Comparison of ENCODE assay signal across 1 cellular context in the genomic region with DNA sequence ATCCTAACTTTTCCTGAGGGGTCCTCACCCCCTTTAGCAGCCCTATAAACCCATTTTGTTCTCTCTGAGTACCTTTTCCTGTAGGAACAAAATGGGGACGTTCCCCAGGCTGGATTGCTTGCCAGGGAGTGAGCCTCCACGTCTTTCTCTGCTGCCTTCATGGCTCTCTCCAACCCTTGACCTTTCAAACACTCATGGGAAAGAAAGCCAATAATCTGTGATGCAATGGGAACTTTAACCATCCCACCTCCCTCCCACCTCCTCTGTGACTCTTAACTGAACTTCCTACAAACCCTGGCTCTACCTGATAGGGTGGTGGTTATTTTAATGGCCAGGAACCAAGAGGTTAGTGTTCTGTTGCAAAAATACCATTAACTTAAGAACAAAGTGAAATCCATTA.
TF ChIP-seq lines count a peak whose summit lies in the region.

No MANE protein-coding gene starts in this region.

TF ChIP-seq in HepG2, 621 proteins besides CTCF, POLR2A, EP300 and RAD21 (continued from another document and continues in another):
- TF ChIP-seq, protein P1, sequence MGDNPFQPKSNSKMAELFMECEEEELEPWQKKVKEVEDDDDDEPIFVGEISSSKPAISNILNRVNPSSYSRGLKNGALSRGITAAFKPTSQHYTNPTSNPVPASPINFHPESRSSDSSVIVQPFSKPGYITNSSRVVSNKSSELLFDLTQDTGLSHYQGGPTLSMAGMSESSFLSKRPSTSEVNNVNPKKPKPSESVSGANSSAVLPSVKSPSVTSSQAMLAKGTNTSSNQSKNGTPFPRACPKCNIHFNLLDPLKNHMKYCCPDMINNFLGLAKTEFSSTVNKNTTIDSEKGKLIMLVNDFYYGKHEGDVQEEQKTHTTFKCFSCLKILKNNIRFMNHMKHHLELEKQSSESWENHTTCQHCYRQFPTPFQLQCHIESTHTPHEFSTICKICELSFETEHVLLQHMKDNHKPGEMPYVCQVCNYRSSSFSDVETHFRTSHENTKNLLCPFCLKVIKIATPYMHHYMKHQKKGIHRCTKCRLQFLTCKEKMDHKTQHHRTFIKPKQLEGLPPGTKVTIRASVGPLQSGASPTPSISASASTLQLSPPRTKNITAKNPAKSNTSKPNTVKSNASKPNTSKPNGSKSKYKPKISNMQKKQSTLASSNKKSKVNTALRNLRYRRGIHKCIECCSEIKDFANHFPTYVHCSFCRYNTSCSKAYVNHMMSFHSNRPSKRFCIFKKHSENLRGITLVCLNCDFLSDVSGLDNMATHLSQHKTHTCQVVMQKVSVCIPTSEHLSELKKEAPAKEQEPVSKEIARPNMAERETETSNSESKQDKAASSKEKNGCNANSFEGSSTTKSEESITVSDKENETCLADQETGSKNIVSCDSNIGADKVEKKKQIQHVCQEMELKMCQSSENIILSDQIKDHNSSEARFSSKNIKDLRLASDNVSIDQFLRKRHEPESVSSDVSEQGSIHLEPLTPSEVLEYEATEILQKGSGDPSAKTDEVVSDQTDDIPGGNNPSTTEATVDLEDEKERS (CRISPR knock-in tag; IDR thresholded peaks at IDR 0.05) = no peak
- TF ChIP-seq NFYB (CRISPR knock-in tag; IDR thresholded peaks at IDR 0.05) (no peak), RORA (CRISPR knock-in tag; IDR thresholded peaks at IDR 0.05) (no peak), ARNT (IDR thresholded peaks at IDR 0.05) (no peak), RBFOX2 (IDR thresholded peaks at IDR 0.05; ENCODE audit: low read depth, low read length) (no peak), MXD4 (CRISPR knock-in tag; IDR thresholded peaks at IDR 0.05) (no peak), HES4 (CRISPR knock-in tag; IDR thresholded peaks at IDR 0.05; ENCODE audit: borderline replicate concordance) (no peak), SOX13 (IDR thresholded peaks at IDR 0.05) (no peak), SOX13 (CRISPR knock-in tag; conservative IDR thresholded peaks at IDR 0.05 in 1 of 2, IDR thresholded peaks at IDR 0.05 in 1 of 2) (peak in 1 of 2 experiments; percentile 56; a peak in 1 of 4 replicates), GABPB1 (CRISPR knock-in tag; IDR thresholded peaks at IDR 0.05) (no peak), ZNF616 (CRISPR knock-in tag; IDR thresholded peaks at IDR 0.05; ENCODE audit: low read depth) (no peak), ZNF451 (CRISPR knock-in tag; IDR thresholded peaks at IDR 0.05) (no peak), ZNF570 (CRISPR knock-in tag; IDR thresholded peaks at IDR 0.05; ENCODE audit: borderline replicate concordance) (no peak), TARDBP (CRISPR knock-in tag; IDR thresholded peaks at IDR 0.05) (no peak), TEAD3 (CRISPR knock-in tag; optimal IDR thresholded peaks at IDR 0.05; ENCODE audit: borderline replicate concordance) (peak; percentile 54), NONO (IDR thresholded peaks at IDR 0.05) (no peak), NONO (CRISPR knock-in tag; conservative IDR thresholded peaks at IDR 0.05) (peak; percentile 43; the same call in 1 of the 2 replicates), ZNF136 (CRISPR knock-in tag; IDR thresholded peaks at IDR 0.05; ENCODE audit: low read depth) (no peak), ZNF850 (CRISPR knock-in tag; conservative IDR thresholded peaks at IDR 0.05) (no peak), ZMYM3 (CRISPR knock-in tag; IDR thresholded peaks at IDR 0.05) (no peak), ZSCAN30 (CRISPR knock-in tag; IDR thresholded peaks at IDR 0.05) (no peak), ZNF749 (CRISPR knock-in tag; IDR thresholded peaks at IDR 0.05; ENCODE audit: borderline replicate concordance) (no peak), ZNF563 (CRISPR knock-in tag; IDR thresholded peaks at IDR 0.05) (no peak), HDAC2 (CRISPR knock-in tag; IDR thresholded peaks at IDR 0.05) (peak; percentile 71; the same call in 1 of the 2 replicates), ZNF547 (CRISPR knock-in tag; IDR thresholded peaks at IDR 0.05) (no peak), SMAD9 (CRISPR knock-in tag; IDR thresholded peaks at IDR 0.05) (no peak), ZNF333 (CRISPR knock-in tag; IDR thresholded peaks at IDR 0.05; ENCODE audit: borderline replicate concordance) (no peak), ZNF430 (CRISPR knock-in tag; IDR thresholded peaks at IDR 0.05) (no peak), HNF4G (IDR thresholded peaks at IDR 0.05; ENCODE audit: borderline replicate concordance, low read depth, low read length) (peak; percentile 86), HNF4G (CRISPR knock-in tag; IDR thresholded peaks at IDR 0.05; ENCODE audit: borderline replicate concordance, low read depth) (peak; percentile 61; the same call in 1 of the 2 replicates), ZMAT3 (CRISPR knock-in tag; conservative IDR thresholded peaks at IDR 0.05) (no peak), TBL1XR1 (IDR thresholded peaks at IDR 0.05; ENCODE audit: borderline replicate concordance, low read length, partially characterized antibody) (no peak), NFE2L2 (IDR thresholded peaks at IDR 0.05; ENCODE audit: low read length) (no peak), FOXC1 (CRISPR knock-in tag; IDR thresholded peaks at IDR 0.05; ENCODE audit: borderline replicate concordance) (no peak), FIP1L1 (IDR thresholded peaks at IDR 0.05; ENCODE audit: borderline replicate concordance, insufficient read depth, low read depth, low read length) (no peak), PPARG (CRISPR knock-in tag; conservative IDR thresholded peaks at IDR 0.05) (peak; percentile 64; the same call in 1 of the 2 replicates), ZNF567 (CRISPR knock-in tag; IDR thresholded peaks at IDR 0.05; ENCODE audit: borderline replicate concordance) (no peak), ZNF274 (CRISPR knock-in tag; IDR thresholded peaks at IDR 0.05) (no peak), JUNB (CRISPR knock-in tag; IDR thresholded peaks at IDR 0.05; ENCODE audit: borderline replicate concordance) (peak; percentile 33; the same call in 1 of the 2 replicates), ZIK1 (CRISPR knock-in tag; IDR thresholded peaks at IDR 0.05; ENCODE audit: borderline replicate concordance, low read depth) (no peak)
- TF ChIP-seq, protein P2, sequence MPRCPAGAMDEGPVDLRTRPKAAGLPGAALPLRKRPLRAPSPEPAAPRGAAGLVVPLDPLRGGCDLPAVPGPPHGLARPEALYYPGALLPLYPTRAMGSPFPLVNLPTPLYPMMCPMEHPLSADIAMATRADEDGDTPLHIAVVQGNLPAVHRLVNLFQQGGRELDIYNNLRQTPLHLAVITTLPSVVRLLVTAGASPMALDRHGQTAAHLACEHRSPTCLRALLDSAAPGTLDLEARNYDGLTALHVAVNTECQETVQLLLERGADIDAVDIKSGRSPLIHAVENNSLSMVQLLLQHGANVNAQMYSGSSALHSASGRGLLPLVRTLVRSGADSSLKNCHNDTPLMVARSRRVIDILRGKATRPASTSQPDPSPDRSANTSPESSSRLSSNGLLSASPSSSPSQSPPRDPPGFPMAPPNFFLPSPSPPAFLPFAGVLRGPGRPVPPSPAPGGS (CRISPR knock-in tag; IDR thresholded peaks at IDR 0.05) = no peak
- TF ChIP-seq, protein P3, sequence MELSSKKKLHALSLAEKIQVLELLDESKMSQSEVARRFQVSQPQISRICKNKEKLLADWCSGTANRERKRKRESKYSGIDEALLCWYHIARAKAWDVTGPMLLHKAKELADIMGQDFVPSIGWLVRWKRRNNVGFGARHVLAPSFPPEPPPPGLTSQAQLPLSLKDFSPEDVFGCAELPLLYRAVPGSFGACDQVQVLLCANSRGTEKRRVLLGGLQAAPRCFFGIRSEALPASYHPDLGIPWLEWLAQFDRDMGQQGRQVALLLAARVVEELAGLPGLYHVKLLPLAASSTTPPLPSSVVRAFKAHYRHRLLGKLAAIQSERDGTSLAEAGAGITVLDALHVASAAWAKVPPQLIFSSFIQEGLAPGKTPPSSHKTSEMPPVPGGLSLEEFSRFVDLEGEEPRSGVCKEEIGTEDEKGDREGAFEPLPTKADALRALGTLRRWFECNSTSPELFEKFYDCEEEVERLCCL (CRISPR knock-in tag; IDR thresholded peaks at IDR 0.05; ENCODE audit: borderline replicate concordance) = no peak
- TF ChIP-seq, protein P4, sequence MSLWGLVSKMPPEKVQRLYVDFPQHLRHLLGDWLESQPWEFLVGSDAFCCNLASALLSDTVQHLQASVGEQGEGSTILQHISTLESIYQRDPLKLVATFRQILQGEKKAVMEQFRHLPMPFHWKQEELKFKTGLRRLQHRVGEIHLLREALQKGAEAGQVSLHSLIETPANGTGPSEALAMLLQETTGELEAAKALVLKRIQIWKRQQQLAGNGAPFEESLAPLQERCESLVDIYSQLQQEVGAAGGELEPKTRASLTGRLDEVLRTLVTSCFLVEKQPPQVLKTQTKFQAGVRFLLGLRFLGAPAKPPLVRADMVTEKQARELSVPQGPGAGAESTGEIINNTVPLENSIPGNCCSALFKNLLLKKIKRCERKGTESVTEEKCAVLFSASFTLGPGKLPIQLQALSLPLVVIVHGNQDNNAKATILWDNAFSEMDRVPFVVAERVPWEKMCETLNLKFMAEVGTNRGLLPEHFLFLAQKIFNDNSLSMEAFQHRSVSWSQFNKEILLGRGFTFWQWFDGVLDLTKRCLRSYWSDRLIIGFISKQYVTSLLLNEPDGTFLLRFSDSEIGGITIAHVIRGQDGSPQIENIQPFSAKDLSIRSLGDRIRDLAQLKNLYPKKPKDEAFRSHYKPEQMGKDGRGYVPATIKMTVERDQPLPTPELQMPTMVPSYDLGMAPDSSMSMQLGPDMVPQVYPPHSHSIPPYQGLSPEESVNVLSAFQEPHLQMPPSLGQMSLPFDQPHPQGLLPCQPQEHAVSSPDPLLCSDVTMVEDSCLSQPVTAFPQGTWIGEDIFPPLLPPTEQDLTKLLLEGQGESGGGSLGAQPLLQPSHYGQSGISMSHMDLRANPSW (CRISPR knock-in tag; IDR thresholded peaks at IDR 0.05; ENCODE audit: borderline replicate concordance) = no peak
- TF ChIP-seq, protein P5, sequence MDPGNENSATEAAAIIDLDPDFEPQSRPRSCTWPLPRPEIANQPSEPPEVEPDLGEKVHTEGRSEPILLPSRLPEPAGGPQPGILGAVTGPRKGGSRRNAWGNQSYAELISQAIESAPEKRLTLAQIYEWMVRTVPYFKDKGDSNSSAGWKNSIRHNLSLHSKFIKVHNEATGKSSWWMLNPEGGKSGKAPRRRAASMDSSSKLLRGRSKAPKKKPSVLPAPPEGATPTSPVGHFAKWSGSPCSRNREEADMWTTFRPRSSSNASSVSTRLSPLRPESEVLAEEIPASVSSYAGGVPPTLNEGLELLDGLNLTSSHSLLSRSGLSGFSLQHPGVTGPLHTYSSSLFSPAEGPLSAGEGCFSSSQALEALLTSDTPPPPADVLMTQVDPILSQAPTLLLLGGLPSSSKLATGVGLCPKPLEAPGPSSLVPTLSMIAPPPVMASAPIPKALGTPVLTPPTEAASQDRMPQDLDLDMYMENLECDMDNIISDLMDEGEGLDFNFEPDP (CRISPR knock-in tag; conservative IDR thresholded peaks at IDR 0.05) = no peak
- TF ChIP-seq, protein P6, sequence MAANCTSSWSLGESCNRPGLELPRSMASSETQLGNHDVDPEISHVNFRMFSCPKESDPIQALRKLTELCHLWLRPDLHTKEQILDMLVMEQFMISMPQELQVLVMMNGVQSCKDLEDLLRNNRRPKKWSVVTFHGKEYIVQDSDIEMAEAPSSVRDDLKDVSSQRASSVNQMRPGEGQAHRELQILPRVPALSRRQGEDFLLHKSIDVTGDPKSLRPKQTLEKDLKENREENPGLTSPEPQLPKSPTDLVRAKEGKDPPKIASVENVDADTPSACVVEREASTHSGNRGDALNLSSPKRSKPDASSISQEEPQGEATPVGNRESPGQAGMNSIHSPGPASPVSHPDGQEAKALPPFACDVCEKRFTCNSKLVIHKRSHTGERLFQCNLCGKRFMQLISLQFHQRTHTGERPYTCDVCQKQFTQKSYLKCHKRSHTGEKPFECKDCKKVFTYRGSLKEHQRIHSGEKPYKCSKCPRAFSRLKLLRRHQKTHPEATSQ (CRISPR knock-in tag; IDR thresholded peaks at IDR 0.05; ENCODE audit: borderline replicate concordance) = no peak
- TF ChIP-seq, protein P7, sequence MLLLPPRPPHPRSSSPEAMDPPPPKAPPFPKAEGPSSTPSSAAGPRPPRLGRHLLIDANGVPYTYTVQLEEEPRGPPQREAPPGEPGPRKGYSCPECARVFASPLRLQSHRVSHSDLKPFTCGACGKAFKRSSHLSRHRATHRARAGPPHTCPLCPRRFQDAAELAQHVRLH (CRISPR knock-in tag; IDR thresholded peaks at IDR 0.05; ENCODE audit: borderline replicate concordance, low read depth) = 0 out of 2 replicates have a peak, but pooled peaks have one; percentile 39
- TF ChIP-seq, protein P8, sequence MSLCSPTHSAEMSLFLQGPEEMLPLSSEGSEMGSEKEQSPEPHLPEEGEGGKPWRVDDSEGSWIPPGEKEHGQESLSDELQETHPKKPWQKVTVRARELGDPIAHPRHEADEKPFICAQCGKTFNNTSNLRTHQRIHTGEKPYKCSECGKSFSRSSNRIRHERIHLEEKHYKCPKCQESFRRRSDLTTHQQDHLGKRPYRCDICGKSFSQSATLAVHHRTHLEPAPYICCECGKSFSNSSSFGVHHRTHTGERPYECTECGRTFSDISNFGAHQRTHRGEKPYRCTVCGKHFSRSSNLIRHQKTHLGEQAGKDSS (CRISPR knock-in tag; IDR thresholded peaks at IDR 0.05; ENCODE audit: borderline replicate concordance, low read depth) = no peak
- TF ChIP-seq, protein P9, sequence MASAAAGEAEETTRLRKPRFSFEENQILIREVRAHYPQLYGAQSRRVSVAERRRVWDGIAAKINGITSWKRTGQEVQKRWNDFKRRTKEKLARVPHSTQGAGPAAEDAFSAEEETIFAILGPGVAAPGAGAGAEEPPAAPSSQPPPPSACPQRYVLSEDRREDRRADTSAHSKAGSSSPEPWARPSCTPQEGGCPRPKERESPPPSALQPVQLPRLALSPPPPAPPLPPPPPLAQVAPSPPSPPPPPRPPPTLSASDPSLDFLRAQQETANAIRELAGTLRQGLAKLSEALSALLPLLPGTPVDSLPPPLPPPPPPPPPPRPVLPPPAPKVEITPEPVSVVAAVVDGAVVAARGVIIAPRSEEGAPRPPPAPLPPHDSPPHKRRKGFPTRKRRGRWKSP (CRISPR knock-in tag; IDR thresholded peaks at IDR 0.05) = no peak
- TF ChIP-seq, protein P10, sequence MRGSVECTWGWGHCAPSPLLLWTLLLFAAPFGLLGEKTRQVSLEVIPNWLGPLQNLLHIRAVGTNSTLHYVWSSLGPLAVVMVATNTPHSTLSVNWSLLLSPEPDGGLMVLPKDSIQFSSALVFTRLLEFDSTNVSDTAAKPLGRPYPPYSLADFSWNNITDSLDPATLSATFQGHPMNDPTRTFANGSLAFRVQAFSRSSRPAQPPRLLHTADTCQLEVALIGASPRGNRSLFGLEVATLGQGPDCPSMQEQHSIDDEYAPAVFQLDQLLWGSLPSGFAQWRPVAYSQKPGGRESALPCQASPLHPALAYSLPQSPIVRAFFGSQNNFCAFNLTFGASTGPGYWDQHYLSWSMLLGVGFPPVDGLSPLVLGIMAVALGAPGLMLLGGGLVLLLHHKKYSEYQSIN (CRISPR knock-in tag; IDR thresholded peaks at IDR 0.05; ENCODE audit: borderline replicate concordance) = no peak
- TF ChIP-seq, protein P11, sequence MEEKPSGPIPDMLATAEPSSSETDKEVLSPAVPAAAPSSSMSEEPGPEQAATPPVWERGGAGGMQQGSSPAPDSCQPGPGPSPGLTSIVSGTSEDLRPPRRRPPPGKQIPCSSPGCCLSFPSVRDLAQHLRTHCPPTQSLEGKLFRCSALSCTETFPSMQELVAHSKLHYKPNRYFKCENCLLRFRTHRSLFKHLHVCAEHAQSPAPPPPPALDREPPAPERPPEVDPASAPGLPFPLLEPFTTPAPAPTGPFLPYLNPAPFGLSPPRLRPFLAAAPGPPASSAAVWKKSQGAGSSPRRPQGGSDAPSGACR (CRISPR knock-in tag; IDR thresholded peaks at IDR 0.05) = no peak
